22 cellular contexts compared by ENCODE assay signal in genomic region chr2:197878792-197879191, GRCh38.
A peak's percentile ranks its signal among the peaks of the same experiment; 100 is the strongest.
DNase-seq lines count a peak whose midpoint lies in the region; ATAC-seq, FAIRE-seq and TF ChIP-seq lines count a peak whose summit lies in the region.
"Had no signal": no experiment of that assay in that cellular context is flagged by ENCODE, and none has a peak within 500 bp of the region (broad histone marks: within the 10 kb centered on the region; RNA-seq: fewer than 3 reads in every experiment).

No MANE protein-coding gene starts in this region.

- H3K27ac ChIP-seq in cingulate gyrus (ENCODE audit: low read depth, low read length): peak overlapping the region; percentile 31
- no peak overlapping the region for H3K27ac ChIP-seq in mesendoderm (ENCODE audit: low read depth, low read length)
- no peak overlapping the region for H3K27ac ChIP-seq in aorta (ENCODE audit: low read depth in 1 of 2, low read length in 2 of 2)
- H3K27ac ChIP-seq: neutrophil had no signal

- H3K4me1 ChIP-seq in mesendoderm (ENCODE audit: control insufficient read depth, low read depth, low read length): peaks cover 5% of the 10 kb centered on the region
- H3K4me1 ChIP-seq in aorta (ENCODE audit: control insufficient read depth in 1 of 2, insufficient read depth in 2 of 2, low read length in 2 of 2): peaks cover 4 to 9% of the 10 kb centered on the region in 2 donors
- H3K4me1 ChIP-seq: BE2C had no signal

- H3K56ac ChIP-seq in mesendoderm (ENCODE audit: low read length): peak overlapping the region; percentile 51

- H2AK5ac ChIP-seq in mesendoderm (ENCODE audit: low read length): no peak overlapping the region

- H3K4ac ChIP-seq in mesendoderm (ENCODE audit: low read depth, low read length): peak overlapping the region; percentile 9

- H3K79me2 ChIP-seq in mesendoderm (ENCODE audit: control insufficient read depth, insufficient read depth, low read length): no peaks in the 10 kb centered on the region

- H3K4me2 ChIP-seq in mesendoderm (ENCODE audit: low read length): no peak overlapping the region

- H4K8ac ChIP-seq in mesendoderm (ENCODE audit: low read depth, low read length): no peak overlapping the region

- no peak overlapping the region for H4K5ac ChIP-seq in mesendoderm (ENCODE audit: low read length)

- H3K36me3 ChIP-seq in mesendoderm (ENCODE audit: control insufficient read depth, insufficient read depth, low read length): no peaks in the 10 kb centered on the region
- H3K36me3 ChIP-seq in aorta (ENCODE audit: control insufficient read depth in 1 of 2, insufficient read depth in 2 of 2, low read length in 1 of 2): no peaks in the 10 kb centered on the region
- H3K36me3 ChIP-seq: BE2C, neutrophil had no signal

- H3K27me3 ChIP-seq in mesendoderm (ENCODE audit: insufficient read depth, low read length, poor library complexity): no peaks in the 10 kb centered on the region
- no peaks in the 10 kb centered on the region for H3K27me3 ChIP-seq in aorta (ENCODE audit: control insufficient read depth in 1 of 2, insufficient read depth in 2 of 2, low read length in 1 of 2)
- H3K27me3 ChIP-seq: BE2C, neutrophil had no signal

- ATAC-seq in SK-N-SH treated with all-trans-retinoic acid at 6 μM for 48 hours (peak; percentile 17), aorta (ENCODE audit: low FRiP score) (peak; percentile 55)
- ATAC-seq: effector memory CD8-positive, alpha-beta T cell; HepG2; T-cell had no signal

- no peaks in the 10 kb centered on the region for H3K79me1 ChIP-seq in mesendoderm (ENCODE audit: low read length)

- H2BK120ac ChIP-seq in mesendoderm (ENCODE audit: low read depth, low read length): peak overlapping the region; percentile 73

- no peak overlapping the region for H2BK15ac ChIP-seq in mesendoderm (replicated peaks; ENCODE audit: low read depth)

- H3K18ac ChIP-seq in mesendoderm (ENCODE audit: low read length): peak overlapping the region; percentile 18

- H3K23ac ChIP-seq in mesendoderm (ENCODE audit: low read length): no peak overlapping the region

- DNase-seq in mesendoderm: peak; percentile 44
- DNase-seq in aorta: no peak
- DNase-seq in RCC 7860 (ENCODE audit: low spot score): no peak
- DNase-seq in effector CD4-positive, alpha-beta T cell: no peak
- DNase-seq in kidney tubule cell (ENCODE audit: low spot score): no peak
- DNase-seq: activated CD4-positive, alpha-beta memory T cell treated with anti-CD3 and anti-CD28 coated beads for 36 hours; activated T-cell treated with anti-CD3 and anti-CD28 coated beads, Interleukin-2, amount 50 U/mL, for 24 hours; BE2C; effector memory CD8-positive, alpha-beta T cell; H7; kidney glomerular epithelial cell; MM.1S; NCI-H1694; NCI-H2227 treated with DMSO at 0.1 percent for 48 hours; NK-92 treated with Interleukin-12 subunit alpha and Interleukin-12 subunit beta, amount 100 ng/mL, for 24 hours; stimulated activated CD4-positive, alpha-beta T cell treated with anti-CD3 and anti-CD28 coated beads, Interleukin-2, amount 100 ng/mL, for 48 hours; T-cell had no signal

- no peak overlapping the region for H3K4me3 ChIP-seq in mesendoderm (ENCODE audit: low read length)
- peak overlapping the region in 1 of 2 donors; percentile 26 for H3K4me3 ChIP-seq in aorta (ENCODE audit: low read length in 2 of 2)

- H2BK5ac ChIP-seq in mesendoderm (ENCODE audit: low read length): no peak overlapping the region

- FAIRE-seq in RCC 7860 (lab: Jason Lieb, UNC): no peak
- FAIRE-seq: GM19239, HepG2 had no signal

- H3K9ac ChIP-seq in mesendoderm (ENCODE audit: low read length): no peak overlapping the region

- WGBS in mesendoderm (ENCODE audit: extremely low coverage, insufficient coverage, low lambda C conversion rate): no CpG with 5 or more reads among the region's 1 CpG
- 0 to 10% methylated on average over 1 of the region's 1 CpG for WGBS in aorta, 2 donors

- no peaks in the 10 kb centered on the region for H3K9me3 ChIP-seq in aorta (ENCODE audit: control insufficient read depth, low read length)
- H3K9me3 ChIP-seq: BE2C, neutrophil had no signal

- intact Hi-C loops in aorta (cut with DNase I): loop anchor here in 1 of 2 donors (10.0 kb wide), 1 partner anchor 64 kb away; no protein-coding TSS in a partner anchor

TF ChIP-seq in SK-N-SH treated with all-trans-retinoic acid at 6 μM for 48 hours, 23 proteins besides CTCF, POLR2A, EP300 and RAD21:
- peak; percentile 67 for TF ChIP-seq ISL1 (CRISPR knock-in tag; IDR thresholded peaks at IDR 0.05)
- TF ChIP-seq GLIS3 (CRISPR knock-in tag; IDR thresholded peaks at IDR 0.05): no peak
